ENCODE assay signal across 1 cellular context in the genomic region with DNA sequence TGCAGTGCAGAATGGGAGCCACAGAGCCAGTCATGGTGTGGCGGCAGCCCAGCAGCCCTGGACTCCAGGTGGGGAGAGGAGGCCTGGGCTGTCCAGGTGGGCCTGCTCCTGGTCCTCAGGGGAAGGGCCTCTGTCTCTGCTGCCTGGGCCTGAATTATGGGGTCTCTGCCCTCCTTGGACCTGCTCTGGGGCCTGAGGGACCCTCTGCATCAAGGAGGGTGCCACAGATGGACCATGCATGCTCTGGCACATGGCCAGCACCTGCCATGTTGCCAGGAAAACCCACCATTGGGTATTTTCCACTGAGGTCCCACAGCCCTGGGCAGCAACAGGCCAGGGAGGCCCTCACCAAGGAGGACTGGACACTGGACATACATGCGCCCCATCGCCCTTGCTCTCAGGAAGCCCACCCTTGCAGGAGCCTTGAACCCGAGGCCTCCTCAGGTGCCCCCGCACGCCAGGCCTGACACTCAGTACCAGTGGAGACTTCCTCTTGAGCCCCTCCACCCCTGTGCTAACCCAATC.
TF ChIP-seq lines count a peak whose summit lies in the region.

No MANE protein-coding gene starts in this region.

TF ChIP-seq in SK-N-SH treated with all-trans-retinoic acid at 6 μM for 48 hours, 23 proteins besides CTCF, POLR2A, EP300 and RAD21 (continued from another document):
- TF ChIP-seq CSDC2 (CRISPR knock-in tag; IDR thresholded peaks at IDR 0.05) (no peak), ZNF70 (CRISPR knock-in tag; IDR thresholded peaks at IDR 0.05) (no peak)
